In the genomic region with DNA sequence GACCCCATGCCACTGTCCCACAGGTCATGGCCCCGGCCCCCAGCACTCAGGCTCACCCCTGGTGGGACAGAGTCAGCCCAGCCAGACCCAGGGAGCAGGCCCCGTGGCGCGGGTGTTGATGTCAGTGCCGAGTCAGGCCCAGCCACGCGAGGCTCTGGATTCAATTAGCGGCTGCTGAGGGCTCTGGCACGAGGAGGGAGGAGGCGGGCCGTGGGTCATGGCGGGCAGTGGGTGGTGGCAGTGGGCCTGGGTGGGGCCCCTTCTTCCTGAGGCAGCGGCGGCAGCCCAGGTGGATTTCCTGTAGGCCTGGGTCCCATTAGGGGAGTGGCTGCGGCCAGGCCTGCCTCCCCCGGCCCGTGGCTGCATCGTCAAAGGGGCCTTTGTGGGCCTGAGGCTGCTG, we compare ENCODE assay signal across 13 cellular contexts. TPM values are rescaled to one million over a fixed set of nuclear protein-coding genes. Genes with fewer than 3 reads are reported as not detected.
A peak's percentile ranks its signal among the peaks of the same experiment; 100 is the strongest.
DNase-seq lines count a peak whose midpoint lies in the region; ATAC-seq and TF ChIP-seq lines count a peak whose summit lies in the region.
"Had no signal": no experiment of that assay in that cellular context is flagged by ENCODE, and none has a peak within 500 bp of the region (broad histone marks: within the 10 kb centered on the region; RNA-seq: fewer than 3 reads in every experiment).

No MANE protein-coding gene starts in this region.

- BruUV-seq in IMR-90 (replicated peaks; lab: Mats Ljungman, UMichigan), result no TSS peak

- peaks cover 35% of the 10 kb centered on the region for H3K36me3 ChIP-seq in IMR-90 (ENCODE audit: control insufficient read depth, insufficient read depth, low read length)
- peaks cover 15 to 83% (median 62%) of the 10 kb centered on the region in 4 donors for H3K36me3 ChIP-seq in upper lobe of left lung

- no peak overlapping the region for H3K9ac ChIP-seq in IMR-90 (ENCODE audit: low read depth, low read length)

- in situ Hi-C loops in IMR-90 (cut with MboI; ENCODE audit: low sequenced_read_pairs), result no loop called here

- no peak overlapping the region for H3K4me3 ChIP-seq in IMR-90 (ENCODE audit: insufficient read depth, low read depth, low read length)
- H3K4me3 ChIP-seq in upper lobe of left lung, result no peak overlapping the region

- H3K4me2 ChIP-seq in IMR-90 (ENCODE audit: low read depth, low read length), result no peak overlapping the region

- intact Hi-C loops in IMR-90 (cut with micrococcal nuclease), result no loop called here

- H2AFZ ChIP-seq in IMR-90 (replicated peaks; ENCODE audit: low read length, poor library complexity), result no peak overlapping the region

- no peak overlapping the region for H3K18ac ChIP-seq in IMR-90 (ENCODE audit: low read depth, low read length)

- H4K5ac ChIP-seq in IMR-90 (ENCODE audit: low read depth, low read length), result no peak overlapping the region

- H2AK5ac ChIP-seq in IMR-90 (ENCODE audit: low read depth, low read length), result no peak overlapping the region

- TF ChIP-seq EP300 in upper lobe of left lung (IDR thresholded peaks at IDR 0.05), result no peak

- CTCF ChIA-PET in IMR-90 (lab: Yijun Ruan, JAX), result interaction anchor here (0.6 kb wide), 1 partner anchor 53 kb away, joined by 3 read pairs; no protein-coding TSS in a partner anchor

- ATAC-seq in IMR-90 (ENCODE audit: low read depth), result peak; percentile 3; the same call in 1 of the 2 replicates
- ATAC-seq in upper lobe of left lung (ENCODE audit: low FRiP score in 2 of 2), result peak in 1 of 2 donors; percentile 49
- ATAC-seq: stimulated activated memory B cell treated with anti-CD40 and anti-IgM and Interleukin-4, amounts not matched to agents 10 μg/mL and 1 μg/mL and 100 μg/mL, for 72 hours had no signal

- H3K27me3 ChIP-seq in IMR-90 (ENCODE audit: control insufficient read depth, insufficient read depth, low read length), result no peaks in the 10 kb centered on the region
- H3K27me3 ChIP-seq in upper lobe of left lung, result no peaks in the 10 kb centered on the region

- H4K20me1 ChIP-seq in IMR-90 (ENCODE audit: insufficient read depth, low read length), result peaks cover 76% of the 10 kb centered on the region

- no peak overlapping the region for H3K4ac ChIP-seq in IMR-90 (ENCODE audit: low read depth, low read length)

- TF ChIP-seq POLR2A in IMR-90 (IDR thresholded peaks at IDR 0.05; ENCODE audit: low read depth, low read length), result no peak
- TF ChIP-seq POLR2A in upper lobe of left lung (IDR thresholded peaks at IDR 0.05), result no peak

- no peak overlapping the region for H2BK20ac ChIP-seq in IMR-90 (ENCODE audit: low read depth, low read length)

- POLR2A ChIA-PET in IMR-90 (lab: Charles Lee; ENCODE audit: unreplicated experiment), result no interaction called here

- H3K14ac ChIP-seq in IMR-90 (replicated peaks; ENCODE audit: low read depth, low read length), result no peak overlapping the region

- no peak overlapping the region for H3K56ac ChIP-seq in IMR-90 (ENCODE audit: extremely low read depth, insufficient read depth, low read length)

- dilution Hi-C loops in IMR-90 (cut with HindIII; ENCODE audit: low sequenced_read_pairs, unreplicated experiment), result no loop called here

- no peak overlapping the region for H2AK9ac ChIP-seq in IMR-90 (replicated peaks; ENCODE audit: low read depth, low read length, poor library complexity)

- peak overlapping the region; percentile 14 for H2BK5ac ChIP-seq in IMR-90 (ENCODE audit: low read depth, low read length, poor library complexity, severe bottlenecking)

- TF ChIP-seq CTCF in IMR-90 (conservative IDR thresholded peaks at IDR 0.05; ENCODE audit: low read depth, low read length) (no peak), upper lobe of left lung (IDR thresholded peaks at IDR 0.05) (no peak)

- no peak overlapping the region for H2BK120ac ChIP-seq in IMR-90 (ENCODE audit: low read depth, low read length)

- WGBS in IMR-90 (ENCODE audit: extremely low coverage in 2 of 2, insufficient read length in 1 of 2), 2 experiments, result no CpG with 5 or more reads among the region's 18 CpGs
- 44 to 55% methylated on average over 3 to 11 of the region's 18 CpGs for WGBS in upper lobe of left lung, 2 donors

- peaks cover 31% of the 10 kb centered on the region for H3K4me1 ChIP-seq in IMR-90 (ENCODE audit: control insufficient read depth, insufficient read depth, low read length)
- peaks cover 18 to 31% (median 23%) of the 10 kb centered on the region in 4 donors for H3K4me1 ChIP-seq in upper lobe of left lung

- no peak overlapping the region; the same call in 1 of the 2 replicates for H3K27ac ChIP-seq in IMR-90 (ENCODE audit: insufficient read depth, low read length)
- H3K27ac ChIP-seq in caudate nucleus (ENCODE audit: low read depth, low read length), result peak overlapping the region; percentile 26
- peak overlapping the region in 3 of 4 donors; percentile 2 to 61 (median 40) for H3K27ac ChIP-seq in upper lobe of left lung

- peaks cover 0 to 83% of the 10 kb centered on the region in 2 experiments; a peak in 2 of 4 replicates for H3K79me1 ChIP-seq in IMR-90 (ENCODE audit: low read depth in 1 of 2, low read length in 2 of 2)

- peaks cover 22% of the 10 kb centered on the region for H3K9me1 ChIP-seq in IMR-90 (ENCODE audit: insufficient read depth, low read length)

- H4K8ac ChIP-seq in IMR-90 (ENCODE audit: low read depth in 2 of 2, low read length in 2 of 2), result no peak overlapping the region

- no peaks in the 10 kb centered on the region for H3K9me3 ChIP-seq in IMR-90 (ENCODE audit: control insufficient read depth, insufficient read depth, low read length)
- H3K9me3 ChIP-seq in upper lobe of left lung, result no peaks in the 10 kb centered on the region

- no peak overlapping the region for H3K23ac ChIP-seq in IMR-90 (ENCODE audit: low read depth, low read length)

- no peak overlapping the region for H2BK15ac ChIP-seq in IMR-90 (ENCODE audit: low read depth, low read length)

- DNase-seq in IMR-90 (peak; percentile 43), caudate nucleus (lab: John Stamatoyannopoulos, UW) (no peak), left kidney (ENCODE audit: low read depth, low spot score) (peak; percentile 72), upper lobe of left lung (peak in 1 of 2 donors; percentile 81), glomerular visceral epithelial cell (ENCODE audit: extremely low spot score) (no peak), NCI-H82 (lab: John Stamatoyannopoulos, UW) (no peak)
- DNase-seq in stimulated activated CD4-positive, alpha-beta T cell treated with anti-CD3 and anti-CD28 coated beads, Interleukin-2, amount 100 ng/mL, for 24 hours, result no peak
- DNase-seq: activated CD4-positive, CD25-positive, alpha-beta regulatory T cell; activated naive CD8-positive, alpha-beta T cell treated with anti-CD3 and anti-CD28 coated beads, Interleukin-2, amount 10 ng/mL, durations not matched to agents 7 days and 5 days; activated T-cell treated with anti-CD3 and anti-CD28 coated beads for 4 hours; NCI-H2171 treated with DMSO at 0.1 percent for 48 hours; stimulated activated CD4-positive, alpha-beta T cell treated with anti-CD3 and anti-CD28 coated beads, Interleukin-4, amount 100 ng/mL, for 24 hours had no signal

- no peak for TF ChIP-seq RAD21 in IMR-90 (IDR thresholded peaks at IDR 0.05; ENCODE audit: low read length)

- no peak overlapping the region for H4K91ac ChIP-seq in IMR-90 (ENCODE audit: insufficient read depth, low read depth, low read length)

TF ChIP-seq in IMR-90, 13 proteins besides CTCF, POLR2A, EP300 and RAD21 (continues in another document):
- TF ChIP-seq CHD1 (IDR thresholded peaks at IDR 0.05; ENCODE audit: low read depth, low read length) (no peak), MAFK (IDR thresholded peaks at IDR 0.05; ENCODE audit: low read depth, low read length) (no peak), BHLHE40 (IDR thresholded peaks at IDR 0.05; ENCODE audit: low read depth, low read length) (no peak), NFE2L2 (IDR thresholded peaks at IDR 0.05; ENCODE audit: low read depth, low read length) (no peak), RFX5 (IDR thresholded peaks at IDR 0.05; ENCODE audit: low read depth, low read length) (no peak), CEBPB (IDR thresholded peaks at IDR 0.05; ENCODE audit: low read depth, low read length) (no peak), MAZ (IDR thresholded peaks at IDR 0.05; ENCODE audit: borderline replicate concordance, low read depth, low read length) (no peak; the same call in 1 of the 2 replicates), ELK1 (IDR thresholded peaks at IDR 0.05; ENCODE audit: borderline replicate concordance, low read depth, low read length) (no peak), SMC3 (IDR thresholded peaks at IDR 0.05; ENCODE audit: low read depth, low read length) (no peak), RCOR1 (IDR thresholded peaks at IDR 0.05; ENCODE audit: insufficient replicate concordance, low read length) (no peak)

RNA-seq across cellular contexts. Expression of gene VASN, which starts 12.8 kb away (rescaled TPM):
- total RNA-seq in IMR-90 (2012; rRNA removed) (9.3 and 10.3 TPM in 2 replicates), upper lobe of left lung (10 to 100 TPM; 11.4 to 40.6 (median 30.2) TPM)
- 83.8 and 87.2 TPM in 2 replicates for polyA plus RNA-seq in IMR-90 (2012; rRNA removed)
- 83.6 and 183 TPM in 2 replicates for polyA plus RNA-seq in IMR-90 (2012; cell fraction: cytosol; rRNA removed)
- 42.8 and 134 TPM in 2 replicates for polyA plus RNA-seq in IMR-90 (2012; cell fraction: nucleus; rRNA removed; ENCODE audit: low replicate concordance)

RNA-seq across cellular contexts. Expression of gene CORO7, which starts 31.9 kb away (rescaled TPM):
- total RNA-seq in IMR-90 (2012; rRNA removed) (6.3 and 7.8 TPM in 2 replicates), upper lobe of left lung (100 to 1,000 TPM in 2 of 6 donors, 10 to 100 TPM in 4; 42.9 to 235 (median 69.0) TPM)
- 23.6 and 26.7 TPM in 2 replicates for polyA plus RNA-seq in IMR-90 (2012; rRNA removed)
- 4.2 and 9.3 TPM in 2 replicates for polyA plus RNA-seq in IMR-90 (2012; cell fraction: cytosol; rRNA removed)
- 135 and 301 TPM in 2 replicates for polyA plus RNA-seq in IMR-90 (2012; cell fraction: nucleus; rRNA removed; ENCODE audit: low replicate concordance)

RNA-seq across cellular contexts. Expression of gene PAM16, which starts 33.4 kb away (rescaled TPM):
- 17.9 and 25.6 TPM in 2 replicates for total RNA-seq in IMR-90 (2012; rRNA removed)
- polyA plus RNA-seq in IMR-90 (2012; rRNA removed), result 48.4 and 69.5 TPM in 2 replicates
- 84.0 and 105 TPM in 2 replicates for polyA plus RNA-seq in IMR-90 (2012; cell fraction: cytosol; rRNA removed)
- polyA plus RNA-seq in IMR-90 (2012; cell fraction: nucleus; rRNA removed; ENCODE audit: low replicate concordance), result 70.0 and 101 TPM in 2 replicates
- 10 to 100 TPM; 45.5 to 71.8 (median 62.6) TPM for total RNA-seq in upper lobe of left lung

RNA-seq across cellular contexts. Expression of gene DNAJA3, which starts 41.2 kb away (rescaled TPM):
- total RNA-seq in IMR-90 (2012; rRNA removed) (36.9 and 38.0 TPM in 2 replicates), upper lobe of left lung (10 to 100 TPM; 31.2 to 61.8 (median 36.6) TPM)
- 40.2 TPM in 2 replicates for polyA plus RNA-seq in IMR-90 (2012; rRNA removed)
- polyA plus RNA-seq in IMR-90 (2012; cell fraction: cytosol; rRNA removed), result 28.2 and 36.0 TPM in 2 replicates
- polyA plus RNA-seq in IMR-90 (2012; cell fraction: nucleus; rRNA removed; ENCODE audit: low replicate concordance), result 75.3 and 86.2 TPM in 2 replicates

Comparison
In these comparisons a context has a peak if more than half of its experiments do, and no peak if none do; other contexts are left out.
1. DNase-seq: peak in IMR-90 (single experiment) and left kidney (single experiment); none in caudate nucleus (0 of 61), glomerular visceral epithelial cell (single experiment), NCI-H82 (single experiment) and stimulated activated CD4-positive, alpha-beta T cell treated with anti-CD3 and anti-CD28 coated beads, Interleukin-2, amount 100 ng/mL, for 24 hours (0 of 2).